ENCODE assay signal across 24 cellular contexts in the genomic region with DNA sequence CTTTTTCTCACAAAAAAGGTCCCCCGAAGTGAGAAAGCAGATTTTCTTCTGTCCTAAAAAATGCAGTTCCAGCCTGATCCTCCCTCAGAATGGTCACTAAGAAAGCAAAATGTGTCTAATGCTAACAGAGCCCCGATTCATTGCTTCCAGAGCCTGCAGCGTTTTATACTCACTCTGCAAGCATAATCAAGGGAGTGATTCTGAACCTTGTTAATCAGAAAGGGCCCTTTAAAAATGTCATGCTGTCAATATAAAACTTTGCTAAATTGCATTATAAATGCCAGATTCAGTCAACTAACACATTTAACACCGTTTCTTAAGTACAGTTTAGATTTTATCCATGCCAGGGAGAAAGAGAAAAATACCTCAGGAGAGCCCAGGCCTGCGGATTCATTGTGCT.
"Had no signal": no experiment of that assay in that cellular context is flagged by ENCODE, and none has a peak within 500 bp of the region (broad histone marks: within the 10 kb centered on the region; RNA-seq: fewer than 3 reads in every experiment).

No MANE protein-coding gene starts in this region.

- H3K4me3 ChIP-seq: breast epithelium, dorsolateral prefrontal cortex, esophagus squamous epithelium, gastroesophageal sphincter, heart left ventricle, lower lobe of right lung, prostate gland, right atrium auricular region, spleen, tibial artery had no signal

- ATAC-seq: effector memory CD8-positive, alpha-beta T cell; gastroesophageal sphincter; heart left ventricle; left lobe of liver; lower lobe of right lung; naive thymus-derived CD4-positive, alpha-beta T cell; stimulated activated naive CD8-positive, alpha-beta T cell treated with anti-CD3 and anti-CD28 coated beads, Interleukin-15, Interleukin-2, amounts not matched to agents 100 U/mL and 50 U/mL, for 24 hours; T-helper 17 cell had no signal

- H3K4me1 ChIP-seq: breast epithelium, heart left ventricle, prostate gland, right atrium auricular region had no signal

- H3K36me3 ChIP-seq: breast epithelium, esophagus squamous epithelium, gastroesophageal sphincter, heart left ventricle, lower lobe of right lung, prostate gland, right atrium auricular region, spleen, tibial artery had no signal

- H3K27me3 ChIP-seq: breast epithelium, esophagus squamous epithelium, gastroesophageal sphincter, heart left ventricle, right atrium auricular region, spleen, tibial artery had no signal

- FAIRE-seq: astrocyte, colon, kidney had no signal

- DNase-seq: activated CD4-positive, alpha-beta memory T cell treated with anti-CD3 and anti-CD28 coated beads for 36 hours; activated CD4-positive, alpha-beta T cell treated with anti-CD3 and anti-CD28 coated beads for 48 hours; activated naive CD4-positive, alpha-beta T cell treated with Interleukin-2 at 50 U/mL for 16 hours; activated naive CD8-positive, alpha-beta T cell treated with anti-CD3 and anti-CD28 coated beads for 36 hours; activated T-cell treated with anti-CD3 and anti-CD28 coated beads, Interleukin-2, amount 50 U/mL, for 48 hours; dorsolateral prefrontal cortex; effector memory CD8-positive, alpha-beta T cell; esophagus squamous epithelium; heart left ventricle; kidney; lower lobe of right lung; naive thymus-derived CD4-positive, alpha-beta T cell; spleen; stimulated activated CD4-positive, alpha-beta T cell treated with anti-CD3 and anti-CD28 coated beads, Interleukin-4, amount 100 ng/mL, for 4 hours; stimulated activated naive CD8-positive, alpha-beta T cell treated with anti-CD3 and anti-CD28 coated beads, Interleukin-15, Interleukin-2, amounts not matched to agents 100 U/mL and 50 U/mL, for 24 hours; T-helper 17 cell; tibial artery had no signal

- H3K9me3 ChIP-seq: breast epithelium, esophagus squamous epithelium, gastroesophageal sphincter, heart left ventricle, lower lobe of right lung, prostate gland, right atrium auricular region, spleen, tibial artery had no signal

- H3K27ac ChIP-seq: breast epithelium, esophagus squamous epithelium, gastroesophageal sphincter, heart left ventricle, lower lobe of right lung, prostate gland, right atrium auricular region, spleen, tibial artery had no signal
